ENCODE assay signal across 1 cellular context in the genomic region with DNA sequence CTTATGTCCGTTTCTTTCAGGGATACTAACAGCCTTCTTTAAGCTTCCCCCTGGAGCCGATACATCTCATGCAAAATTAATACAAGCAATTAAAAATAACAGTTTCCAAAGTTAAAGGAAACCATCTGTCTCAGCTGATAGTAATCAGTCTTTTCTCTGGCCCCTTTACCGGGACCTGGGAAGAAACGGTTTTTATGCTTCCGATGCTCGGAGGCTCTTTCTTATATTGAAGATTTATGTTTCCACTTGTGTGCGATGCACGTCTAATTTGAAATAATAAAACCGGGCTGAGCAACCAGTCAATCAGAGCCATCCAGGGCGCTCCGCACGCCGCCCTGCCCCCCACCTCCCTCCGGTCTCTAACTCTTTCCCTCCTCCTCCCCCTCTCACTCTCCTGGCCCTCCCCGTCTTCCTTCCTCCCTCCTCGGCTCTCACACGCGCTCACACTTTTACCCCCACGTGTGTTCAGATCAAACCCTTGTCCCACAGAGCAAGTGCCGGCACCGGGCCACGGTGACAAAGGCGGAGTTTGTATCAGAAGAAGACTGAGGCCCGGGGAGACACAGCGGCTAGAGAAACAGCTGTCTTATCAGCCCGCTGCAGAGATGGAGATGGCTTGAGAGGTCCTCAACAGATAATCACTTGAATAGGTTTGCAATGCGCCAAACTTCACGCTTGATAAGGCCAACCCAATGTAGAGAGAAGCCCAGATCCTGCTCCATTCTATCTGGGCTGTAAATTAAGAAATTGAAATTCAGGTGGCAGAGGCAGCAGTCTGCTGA.
A peak's percentile ranks its signal among the peaks of the same experiment; 100 is the strongest.
TF ChIP-seq lines count a peak whose summit lies in the region.

No MANE protein-coding gene starts in this region.

TF ChIP-seq in HEK293, 187 proteins besides CTCF, POLR2A, EP300 and RAD21 (continued from another document and continues in another):
- TF ChIP-seq ZBTB48 (tag by site-specific recombination; IDR thresholded peaks at IDR 0.05), result no peak
- TF ChIP-seq, protein P1, sequence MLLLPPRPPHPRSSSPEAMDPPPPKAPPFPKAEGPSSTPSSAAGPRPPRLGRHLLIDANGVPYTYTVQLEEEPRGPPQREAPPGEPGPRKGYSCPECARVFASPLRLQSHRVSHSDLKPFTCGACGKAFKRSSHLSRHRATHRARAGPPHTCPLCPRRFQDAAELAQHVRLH (tag by site-specific recombination; IDR thresholded peaks at IDR 0.05), result no peak
- no peak for TF ChIP-seq ZNF23 (tag by site-specific recombination; IDR thresholded peaks at IDR 0.05; ENCODE audit: borderline replicate concordance)
- no peak for TF ChIP-seq ZNF121 (tag by site-specific recombination; IDR thresholded peaks at IDR 0.05)
- TF ChIP-seq YY1 (tag by site-specific recombination; IDR thresholded peaks at IDR 0.05), result no peak
- TF ChIP-seq FEZF1 (tag by site-specific recombination; IDR thresholded peaks at IDR 0.05), result no peak
- TF ChIP-seq GLI4 (tag by site-specific recombination; IDR thresholded peaks at IDR 0.05), result no peak
- no peak for TF ChIP-seq ZSCAN30 (tag by site-specific recombination; IDR thresholded peaks at IDR 0.05)
- TF ChIP-seq ZNF629 (tag by site-specific recombination; IDR thresholded peaks at IDR 0.05), result no peak
- TF ChIP-seq, protein P2, sequence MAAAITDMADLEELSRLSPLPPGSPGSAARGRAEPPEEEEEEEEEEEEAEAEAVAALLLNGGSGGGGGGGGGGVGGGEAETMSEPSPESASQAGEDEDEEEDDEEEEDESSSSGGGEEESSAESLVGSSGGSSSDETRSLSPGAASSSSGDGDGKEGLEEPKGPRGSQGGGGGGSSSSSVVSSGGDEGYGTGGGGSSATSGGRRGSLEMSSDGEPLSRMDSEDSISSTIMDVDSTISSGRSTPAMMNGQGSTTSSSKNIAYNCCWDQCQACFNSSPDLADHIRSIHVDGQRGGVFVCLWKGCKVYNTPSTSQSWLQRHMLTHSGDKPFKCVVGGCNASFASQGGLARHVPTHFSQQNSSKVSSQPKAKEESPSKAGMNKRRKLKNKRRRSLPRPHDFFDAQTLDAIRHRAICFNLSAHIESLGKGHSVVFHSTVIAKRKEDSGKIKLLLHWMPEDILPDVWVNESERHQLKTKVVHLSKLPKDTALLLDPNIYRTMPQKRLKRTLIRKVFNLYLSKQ (tag by site-specific recombination; IDR thresholded peaks at IDR 0.05; ENCODE audit: borderline replicate concordance), result no peak
- TF ChIP-seq GLIS2 (tag by site-specific recombination; IDR thresholded peaks at IDR 0.05), result peak; percentile 47
- TF ChIP-seq, protein P3, sequence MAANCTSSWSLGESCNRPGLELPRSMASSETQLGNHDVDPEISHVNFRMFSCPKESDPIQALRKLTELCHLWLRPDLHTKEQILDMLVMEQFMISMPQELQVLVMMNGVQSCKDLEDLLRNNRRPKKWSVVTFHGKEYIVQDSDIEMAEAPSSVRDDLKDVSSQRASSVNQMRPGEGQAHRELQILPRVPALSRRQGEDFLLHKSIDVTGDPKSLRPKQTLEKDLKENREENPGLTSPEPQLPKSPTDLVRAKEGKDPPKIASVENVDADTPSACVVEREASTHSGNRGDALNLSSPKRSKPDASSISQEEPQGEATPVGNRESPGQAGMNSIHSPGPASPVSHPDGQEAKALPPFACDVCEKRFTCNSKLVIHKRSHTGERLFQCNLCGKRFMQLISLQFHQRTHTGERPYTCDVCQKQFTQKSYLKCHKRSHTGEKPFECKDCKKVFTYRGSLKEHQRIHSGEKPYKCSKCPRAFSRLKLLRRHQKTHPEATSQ (tag by site-specific recombination; IDR thresholded peaks at IDR 0.05), result no peak
- no peak for TF ChIP-seq MZF1 (tag by site-specific recombination; IDR thresholded peaks at IDR 0.05; ENCODE audit: borderline replicate concordance)
- no peak for TF ChIP-seq ZNF621 (tag by site-specific recombination; IDR thresholded peaks at IDR 0.05)
- peak; percentile 40; the same call in 1 of the 2 replicates for TF ChIP-seq ZBTB20 (tag by site-specific recombination; IDR thresholded peaks at IDR 0.05)
- TF ChIP-seq, protein P4, sequence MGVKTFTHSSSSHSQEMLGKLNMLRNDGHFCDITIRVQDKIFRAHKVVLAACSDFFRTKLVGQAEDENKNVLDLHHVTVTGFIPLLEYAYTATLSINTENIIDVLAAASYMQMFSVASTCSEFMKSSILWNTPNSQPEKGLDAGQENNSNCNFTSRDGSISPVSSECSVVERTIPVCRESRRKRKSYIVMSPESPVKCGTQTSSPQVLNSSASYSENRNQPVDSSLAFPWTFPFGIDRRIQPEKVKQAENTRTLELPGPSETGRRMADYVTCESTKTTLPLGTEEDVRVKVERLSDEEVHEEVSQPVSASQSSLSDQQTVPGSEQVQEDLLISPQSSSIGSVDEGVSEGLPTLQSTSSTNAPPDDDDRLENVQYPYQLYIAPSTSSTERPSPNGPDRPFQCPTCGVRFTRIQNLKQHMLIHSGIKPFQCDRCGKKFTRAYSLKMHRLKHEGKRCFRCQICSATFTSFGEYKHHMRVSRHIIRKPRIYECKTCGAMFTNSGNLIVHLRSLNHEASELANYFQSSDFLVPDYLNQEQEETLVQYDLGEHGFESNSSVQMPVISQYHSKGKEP (tag by site-specific recombination; IDR thresholded peaks at IDR 0.05), result no peak
- no peak for TF ChIP-seq ZNF416 (tag by site-specific recombination; IDR thresholded peaks at IDR 0.05)
- TF ChIP-seq ZNF549 (tag by site-specific recombination; IDR thresholded peaks at IDR 0.05), result no peak
- TF ChIP-seq, protein P5, sequence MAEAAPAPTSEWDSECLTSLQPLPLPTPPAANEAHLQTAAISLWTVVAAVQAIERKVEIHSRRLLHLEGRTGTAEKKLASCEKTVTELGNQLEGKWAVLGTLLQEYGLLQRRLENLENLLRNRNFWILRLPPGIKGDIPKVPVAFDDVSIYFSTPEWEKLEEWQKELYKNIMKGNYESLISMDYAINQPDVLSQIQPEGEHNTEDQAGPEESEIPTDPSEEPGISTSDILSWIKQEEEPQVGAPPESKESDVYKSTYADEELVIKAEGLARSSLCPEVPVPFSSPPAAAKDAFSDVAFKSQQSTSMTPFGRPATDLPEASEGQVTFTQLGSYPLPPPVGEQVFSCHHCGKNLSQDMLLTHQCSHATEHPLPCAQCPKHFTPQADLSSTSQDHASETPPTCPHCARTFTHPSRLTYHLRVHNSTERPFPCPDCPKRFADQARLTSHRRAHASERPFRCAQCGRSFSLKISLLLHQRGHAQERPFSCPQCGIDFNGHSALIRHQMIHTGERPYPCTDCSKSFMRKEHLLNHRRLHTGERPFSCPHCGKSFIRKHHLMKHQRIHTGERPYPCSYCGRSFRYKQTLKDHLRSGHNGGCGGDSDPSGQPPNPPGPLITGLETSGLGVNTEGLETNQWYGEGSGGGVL (tag by site-specific recombination; IDR thresholded peaks at IDR 0.05), result peak; percentile 94
- no peak for TF ChIP-seq ZNF843 (tag by site-specific recombination; IDR thresholded peaks at IDR 0.05)
- TF ChIP-seq ZSCAN23 (tag by site-specific recombination; IDR thresholded peaks at IDR 0.05), result no peak
- TF ChIP-seq, protein P6, sequence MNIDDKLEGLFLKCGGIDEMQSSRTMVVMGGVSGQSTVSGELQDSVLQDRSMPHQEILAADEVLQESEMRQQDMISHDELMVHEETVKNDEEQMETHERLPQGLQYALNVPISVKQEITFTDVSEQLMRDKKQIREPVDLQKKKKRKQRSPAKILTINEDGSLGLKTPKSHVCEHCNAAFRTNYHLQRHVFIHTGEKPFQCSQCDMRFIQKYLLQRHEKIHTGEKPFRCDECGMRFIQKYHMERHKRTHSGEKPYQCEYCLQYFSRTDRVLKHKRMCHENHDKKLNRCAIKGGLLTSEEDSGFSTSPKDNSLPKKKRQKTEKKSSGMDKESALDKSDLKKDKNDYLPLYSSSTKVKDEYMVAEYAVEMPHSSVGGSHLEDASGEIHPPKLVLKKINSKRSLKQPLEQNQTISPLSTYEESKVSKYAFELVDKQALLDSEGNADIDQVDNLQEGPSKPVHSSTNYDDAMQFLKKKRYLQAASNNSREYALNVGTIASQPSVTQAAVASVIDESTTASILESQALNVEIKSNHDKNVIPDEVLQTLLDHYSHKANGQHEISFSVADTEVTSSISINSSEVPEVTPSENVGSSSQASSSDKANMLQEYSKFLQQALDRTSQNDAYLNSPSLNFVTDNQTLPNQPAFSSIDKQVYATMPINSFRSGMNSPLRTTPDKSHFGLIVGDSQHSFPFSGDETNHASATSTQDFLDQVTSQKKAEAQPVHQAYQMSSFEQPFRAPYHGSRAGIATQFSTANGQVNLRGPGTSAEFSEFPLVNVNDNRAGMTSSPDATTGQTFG (tag by site-specific recombination; IDR thresholded peaks at IDR 0.05; ENCODE audit: borderline replicate concordance), result no peak
- TF ChIP-seq ZNF266 (tag by site-specific recombination; IDR thresholded peaks at IDR 0.05; ENCODE audit: low read depth), result no peak
- TF ChIP-seq, protein P7, sequence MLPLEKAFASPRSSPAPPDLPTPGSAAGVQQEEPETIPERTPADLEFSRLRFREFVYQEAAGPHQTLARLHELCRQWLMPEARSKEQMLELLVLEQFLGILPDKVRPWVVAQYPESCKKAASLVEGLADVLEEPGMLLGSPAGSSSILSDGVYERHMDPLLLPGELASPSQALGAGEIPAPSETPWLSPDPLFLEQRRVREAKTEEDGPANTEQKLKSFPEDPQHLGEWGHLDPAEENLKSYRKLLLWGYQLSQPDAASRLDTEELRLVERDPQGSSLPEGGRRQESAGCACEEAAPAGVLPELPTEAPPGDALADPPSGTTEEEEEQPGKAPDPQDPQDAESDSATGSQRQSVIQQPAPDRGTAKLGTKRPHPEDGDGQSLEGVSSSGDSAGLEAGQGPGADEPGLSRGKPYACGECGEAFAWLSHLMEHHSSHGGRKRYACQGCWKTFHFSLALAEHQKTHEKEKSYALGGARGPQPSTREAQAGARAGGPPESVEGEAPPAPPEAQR (tag by site-specific recombination; IDR thresholded peaks at IDR 0.05), result no peak
- TF ChIP-seq SP2 (tag by site-specific recombination; IDR thresholded peaks at IDR 0.05), result peak; percentile 39
- no peak for TF ChIP-seq ZNF175 (tag by site-specific recombination; IDR thresholded peaks at IDR 0.05)
- TF ChIP-seq EGR2 (tag by site-specific recombination; IDR thresholded peaks at IDR 0.05; ENCODE audit: low read depth), result no peak
- no peak for TF ChIP-seq ZNF274 (IDR thresholded peaks at IDR 0.05; ENCODE audit: low read length)
- TF ChIP-seq ZNF274 (tag by site-specific recombination; IDR thresholded peaks at IDR 0.05; ENCODE audit: borderline replicate concordance), result no peak
- TF ChIP-seq ZNF585B (tag by site-specific recombination; IDR thresholded peaks at IDR 0.05), result no peak
- TF ChIP-seq ZNF391 (tag by site-specific recombination; IDR thresholded peaks at IDR 0.05; ENCODE audit: borderline replicate concordance, low read depth), result no peak
- TF ChIP-seq, protein P8, sequence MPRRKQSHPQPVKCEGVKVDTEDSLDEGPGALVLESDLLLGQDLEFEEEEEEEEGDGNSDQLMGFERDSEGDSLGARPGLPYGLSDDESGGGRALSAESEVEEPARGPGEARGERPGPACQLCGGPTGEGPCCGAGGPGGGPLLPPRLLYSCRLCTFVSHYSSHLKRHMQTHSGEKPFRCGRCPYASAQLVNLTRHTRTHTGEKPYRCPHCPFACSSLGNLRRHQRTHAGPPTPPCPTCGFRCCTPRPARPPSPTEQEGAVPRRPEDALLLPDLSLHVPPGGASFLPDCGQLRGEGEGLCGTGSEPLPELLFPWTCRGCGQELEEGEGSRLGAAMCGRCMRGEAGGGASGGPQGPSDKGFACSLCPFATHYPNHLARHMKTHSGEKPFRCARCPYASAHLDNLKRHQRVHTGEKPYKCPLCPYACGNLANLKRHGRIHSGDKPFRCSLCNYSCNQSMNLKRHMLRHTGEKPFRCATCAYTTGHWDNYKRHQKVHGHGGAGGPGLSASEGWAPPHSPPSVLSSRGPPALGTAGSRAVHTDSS (tag by site-specific recombination; IDR thresholded peaks at IDR 0.05), result no peak
- peak; percentile 28; the same call in 1 of the 2 replicates for TF ChIP-seq GLIS1 (tag by site-specific recombination; IDR thresholded peaks at IDR 0.05)
- TF ChIP-seq TRIM28 (IDR thresholded peaks at IDR 0.05; ENCODE audit: borderline replicate concordance, low read length), result no peak
- TF ChIP-seq SCRT2 (tag by site-specific recombination; IDR thresholded peaks at IDR 0.05), result no peak
- TF ChIP-seq, protein P9, sequence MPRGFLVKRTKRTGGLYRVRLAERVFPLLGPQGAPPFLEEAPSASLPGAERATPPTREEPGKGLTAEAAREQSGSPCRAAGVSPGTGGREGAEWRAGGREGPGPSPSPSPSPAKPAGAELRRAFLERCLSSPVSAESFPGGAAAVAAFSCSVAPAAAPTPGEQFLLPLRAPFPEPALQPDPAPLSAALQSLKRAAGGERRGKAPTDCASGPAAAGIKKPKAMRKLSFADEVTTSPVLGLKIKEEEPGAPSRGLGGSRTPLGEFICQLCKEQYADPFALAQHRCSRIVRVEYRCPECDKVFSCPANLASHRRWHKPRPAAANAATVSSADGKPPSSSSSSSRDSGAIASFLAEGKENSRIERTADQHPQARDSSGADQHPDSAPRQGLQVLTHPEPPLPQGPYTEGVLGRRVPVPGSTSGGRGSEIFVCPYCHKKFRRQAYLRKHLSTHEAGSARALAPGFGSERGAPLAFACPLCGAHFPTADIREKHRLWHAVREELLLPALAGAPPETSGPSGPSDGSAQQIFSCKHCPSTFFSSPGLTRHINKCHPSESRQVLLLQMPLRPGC (tag by site-specific recombination; IDR thresholded peaks at IDR 0.05), result no peak
- TF ChIP-seq, protein P10, sequence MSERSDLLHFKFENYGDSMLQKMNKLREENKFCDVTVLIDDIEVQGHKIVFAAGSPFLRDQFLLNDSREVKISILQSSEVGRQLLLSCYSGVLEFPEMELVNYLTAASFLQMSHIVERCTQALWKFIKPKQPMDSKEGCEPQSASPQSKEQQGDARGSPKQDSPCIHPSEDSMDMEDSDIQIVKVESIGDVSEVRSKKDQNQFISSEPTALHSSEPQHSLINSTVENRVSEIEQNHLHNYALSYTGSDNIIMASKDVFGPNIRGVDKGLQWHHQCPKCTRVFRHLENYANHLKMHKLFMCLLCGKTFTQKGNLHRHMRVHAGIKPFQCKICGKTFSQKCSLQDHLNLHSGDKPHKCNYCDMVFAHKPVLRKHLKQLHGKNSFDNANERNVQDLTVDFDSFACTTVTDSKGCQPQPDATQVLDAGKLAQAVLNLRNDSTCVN (tag by site-specific recombination; optimal IDR thresholded peaks at IDR 0.05), result no peak
- TF ChIP-seq ZNF510 (tag by site-specific recombination; IDR thresholded peaks at IDR 0.05; ENCODE audit: insufficient replicate concordance), result no peak
- no peak for TF ChIP-seq ZNF433 (tag by site-specific recombination; IDR thresholded peaks at IDR 0.05; ENCODE audit: low read depth)
- no peak for TF ChIP-seq ZNF423 (tag by site-specific recombination; IDR thresholded peaks at IDR 0.05)
- TF ChIP-seq OSR2 (tag by site-specific recombination; IDR thresholded peaks at IDR 0.05), result no peak
- TF ChIP-seq ZNF837 (tag by site-specific recombination; IDR thresholded peaks at IDR 0.05), result no peak
- no peak for TF ChIP-seq ZNF791 (tag by site-specific recombination; IDR thresholded peaks at IDR 0.05)
- no peak for TF ChIP-seq KLF8 (tag by site-specific recombination; IDR thresholded peaks at IDR 0.05)
- TF ChIP-seq ZEB2 (tag by site-specific recombination; IDR thresholded peaks at IDR 0.05), result 0 out of 2 replicates have a peak, but pooled peaks have one; percentile 21
- no peak for TF ChIP-seq ZNF529 (tag by site-specific recombination; IDR thresholded peaks at IDR 0.05; ENCODE audit: insufficient replicate concordance)
- peak; percentile 37; the same call in 1 of the 2 replicates for TF ChIP-seq ZNF366 (tag by site-specific recombination; conservative IDR thresholded peaks at IDR 0.05)
